ENCODE assay signal across 13 cellular contexts in the genomic region with DNA sequence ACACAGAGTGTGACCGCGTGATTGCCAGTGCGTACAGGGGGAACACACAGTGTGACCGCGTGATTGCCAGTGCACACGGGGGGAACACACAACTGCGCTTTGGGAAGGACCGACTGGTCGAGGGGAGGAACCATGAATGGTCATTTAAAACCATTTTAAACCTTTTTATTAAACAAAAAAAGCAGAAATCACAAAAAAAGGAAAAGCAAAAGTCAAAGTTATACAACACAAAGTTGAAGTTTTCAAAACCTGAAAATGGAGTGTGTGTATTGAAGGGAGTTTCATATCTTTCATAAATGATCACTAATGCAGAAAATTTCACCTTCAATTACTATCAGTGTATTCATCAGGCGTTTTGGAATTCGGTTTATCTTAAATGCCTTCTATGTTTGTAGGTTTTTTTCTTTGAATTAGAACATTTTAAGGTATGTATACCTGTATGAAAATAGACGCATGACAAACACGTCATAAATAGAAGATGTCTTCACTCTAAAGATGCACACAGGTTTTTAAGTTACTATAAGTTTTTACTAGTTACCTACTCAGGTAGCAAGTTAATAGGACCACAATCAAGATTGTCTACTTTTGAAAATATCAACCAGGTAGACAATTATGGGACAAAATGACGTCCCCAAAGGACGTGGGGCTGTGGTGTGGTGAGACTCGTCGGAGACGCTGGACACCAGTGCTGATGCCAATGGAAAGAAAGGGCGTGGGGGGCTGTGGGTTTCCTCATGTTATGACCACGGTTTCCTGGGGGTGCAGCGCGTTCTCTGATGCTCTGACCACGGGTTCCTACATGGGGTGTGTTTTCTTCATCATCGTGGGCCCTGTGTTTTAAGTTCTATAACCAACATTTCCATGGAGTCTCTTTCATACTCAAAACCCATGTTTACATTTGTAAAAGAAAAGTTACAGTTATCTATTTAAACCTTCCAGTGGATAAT.
DNase-seq lines count a peak whose midpoint lies in the region; ATAC-seq and TF ChIP-seq lines count a peak whose summit lies in the region.
"Had no signal": no experiment of that assay in that cellular context is flagged by ENCODE, and none has a peak within 500 bp of the region (broad histone marks: within the 10 kb centered on the region; RNA-seq: fewer than 3 reads in every experiment).

No MANE protein-coding gene starts in this region.

- TF ChIP-seq CTCF in upper lobe of right lung (IDR thresholded peaks at IDR 0.05) = no peak
- no peak for TF ChIP-seq CTCF in smooth muscle cell (IDR thresholded peaks at IDR 0.05; ENCODE audit: borderline replicate concordance, insufficient read depth, poor library complexity, severe bottlenecking)

- H3K27ac ChIP-seq in upper lobe of right lung (no peak overlapping the region), smooth muscle cell (ENCODE audit: low read depth) (no peak overlapping the region)
- H3K27ac ChIP-seq: C4-2B, dorsolateral prefrontal cortex had no signal

- no peak overlapping the region for H2AFZ ChIP-seq in smooth muscle cell (ENCODE audit: low read depth)

- H3K4me3 ChIP-seq in upper lobe of right lung (no peak overlapping the region), smooth muscle cell (no peak overlapping the region)
- H3K4me3 ChIP-seq: dorsolateral prefrontal cortex, mucosa of descending colon had no signal

- H3F3A ChIP-seq in smooth muscle cell (ENCODE audit: low read depth) = no peaks in the 10 kb centered on the region

- H4K20me1 ChIP-seq in smooth muscle cell (ENCODE audit: low read depth) = no peaks in the 10 kb centered on the region

- no peaks in the 10 kb centered on the region for H3K9me3 ChIP-seq in upper lobe of right lung
- H3K9me3 ChIP-seq in smooth muscle cell (replicated peaks; ENCODE audit: low read depth) = no peaks in the 10 kb centered on the region
- H3K9me3 ChIP-seq: mucosa of descending colon had no signal

- peak; percentile 14 for ATAC-seq in upper lobe of right lung
- ATAC-seq: mucosa of descending colon had no signal

- DNase-seq in stimulated activated CD4-positive, alpha-beta T cell treated with anti-CD3 and anti-CD28 coated beads, Interleukin-1b, Interleukin-23, amount 100 ng/mL, for 48 hours = peak; percentile 28
- DNase-seq in stimulated activated CD4-positive, alpha-beta T cell treated with anti-CD3 and anti-CD28 coated beads, Interleukin-4, amount 100 ng/mL, for 4 hours = no peak
- DNase-seq in activated CD4-positive, alpha-beta T cell treated with anti-CD3 and anti-CD28 coated beads, Interleukin-2, amount 50 U/mL, for 48 hours = peak; percentile 17 to 31
- DNase-seq in foreskin melanocyte (peak; percentile 13), upper lobe of right lung (no peak), smooth muscle cell (lab: John Stamatoyannopoulos, UW; ENCODE audit: unreplicated experiment) (no peak), kidney tubule cell (ENCODE audit: low spot score) (no peak), Ammon's horn (ENCODE audit: low spot score) (no peak)
- DNase-seq: hypothalamus, mucosa of descending colon, SHP77 had no signal

- H3K36me3 ChIP-seq in upper lobe of right lung (no peaks in the 10 kb centered on the region), smooth muscle cell (ENCODE audit: low read depth) (no peaks in the 10 kb centered on the region)

- H3K27me3 ChIP-seq in upper lobe of right lung (peaks cover 3% of the 10 kb centered on the region), smooth muscle cell (ENCODE audit: low read depth) (no peaks in the 10 kb centered on the region)
- H3K27me3 ChIP-seq: dorsolateral prefrontal cortex had no signal

- intact Hi-C loops in upper lobe of right lung (cut with DNase I) = no loop called here

- H3K4me2 ChIP-seq in smooth muscle cell = no peak overlapping the region

- WGBS in smooth muscle cell (ENCODE audit: low lambda C conversion rate) = 91% methylated on average over 24 of the region's 24 CpGs

- H3K79me2 ChIP-seq in smooth muscle cell (ENCODE audit: low read depth) = no peaks in the 10 kb centered on the region

- H3K9ac ChIP-seq in smooth muscle cell (ENCODE audit: low read depth) = no peak overlapping the region

- H3K4me1 ChIP-seq in upper lobe of right lung (no peaks in the 10 kb centered on the region), smooth muscle cell (ENCODE audit: low read depth) (no peaks in the 10 kb centered on the region)

Comparison
In these comparisons a context has a peak if more than half of its experiments do, and no peak if none do; other contexts are left out.
1. DNase-seq: peak in stimulated activated CD4-positive, alpha-beta T cell treated with anti-CD3 and anti-CD28 coated beads, Interleukin-1b, Interleukin-23, amount 100 ng/mL, for 48 hours (single experiment), activated CD4-positive, alpha-beta T cell treated with anti-CD3 and anti-CD28 coated beads, Interleukin-2, amount 50 U/mL, for 48 hours (2 of 2) and foreskin melanocyte (single experiment); none in stimulated activated CD4-positive, alpha-beta T cell treated with anti-CD3 and anti-CD28 coated beads, Interleukin-4, amount 100 ng/mL, for 4 hours (0 of 2), upper lobe of right lung (single experiment), smooth muscle cell (single experiment), kidney tubule cell (single experiment) and Ammon's horn (single experiment).